ENCODE assay signal across 8 cellular contexts in genomic region chr19:18160792-18161690, GRCh38. TPM values are rescaled to one million over a fixed set of nuclear protein-coding genes. Genes with fewer than 3 reads are reported as not detected.
A peak's percentile ranks its signal among the peaks of the same experiment; 100 is the strongest.
DNase-seq lines count a peak whose midpoint lies in the region; ATAC-seq, FAIRE-seq and TF ChIP-seq lines count a peak whose summit lies in the region.

No MANE protein-coding gene starts in this region.

- CTCF ChIA-PET in A549 (lab: Yijun Ruan, JAX): interaction anchor here (0.5 to 2.4 kb wide), 21 partner anchors 9 to 418 kb away, joined by 3 to 20 read pairs (median 4); no protein-coding TSS in a partner anchor

- no peak for FAIRE-seq in A549 (lab: Jason Lieb, UNC)

- H3K27me3 ChIP-seq in Peyer's patch: no peaks in the 10 kb centered on the region
- no peaks in the 10 kb centered on the region for H3K27me3 ChIP-seq in gastroesophageal sphincter
- no peaks in the 10 kb centered on the region for H3K27me3 ChIP-seq in ovary
- no peaks in the 10 kb centered on the region for H3K27me3 ChIP-seq in thyroid gland

- DNase-seq in A549 (ENCODE audit: low read depth in 1 of 2, low spot score in 1 of 2): peak; percentile 57 to 62
- peak; percentile 95 for DNase-seq in GM13976 (ENCODE audit: low spot score)
- DNase-seq in Peyer's patch: peak; percentile 77 to 89 (median 87)
- peak; percentile 72 for DNase-seq in activated gamma-delta T cell (lab: John Stamatoyannopoulos, UW)
- DNase-seq in ovary: peak; percentile 66 to 86 (median 80)
- peak; percentile 63 to 74 for DNase-seq in thyroid gland

- 0% methylated on average over 5 of the region's 79 CpGs for WGBS in A549 (ENCODE audit: missing lambda C conversion rate)
- WGBS in gastroesophageal sphincter (ENCODE audit: low coverage in 1 of 2), 2 donors: 0% methylated on average over 2 of the region's 79 CpGs; no CpG with 5 or more reads in 1 of the 2 donors
- WGBS in ovary, 3 donors: 6 to 15% (median 10%) methylated on average over 19 to 79 of the region's 79 CpGs
- 42 to 59% methylated on average over 18 to 28 of the region's 79 CpGs for WGBS in thyroid gland, 2 donors

- intact Hi-C loops in ovary (cut with DNase I): loop anchor here in 2 of 4 donors (5.0 to 10.0 kb wide), 2 partner anchors 44 to 46 kb away; no protein-coding TSS in a partner anchor
- intact Hi-C loops in thyroid gland (cut with DNase I): loop anchor here (5.0 kb wide), 2 partner anchors 41 to 44 kb away; partner anchors contain the start of gene RAB3A

- H3K4me2 ChIP-seq in A549: peak overlapping the region; percentile 96

- TF ChIP-seq RAD21 in A549 (conservative IDR thresholded peaks at IDR 0.05 in 1 of 2, IDR thresholded peaks at IDR 0.05 in 1 of 2): no peak; a peak in 1 of 5 replicates

- H3K4me1 ChIP-seq in A549 (peaks cover 22% of the 10 kb centered on the region), Peyer's patch (peaks cover 7 to 32% (median 13%) of the 10 kb centered on the region in 4 donors), gastroesophageal sphincter (peaks cover 0 to 47% (median 24%) of the 10 kb centered on the region in 3 donors), ovary (ENCODE audit: insufficient read depth) (peaks cover 17% of the 10 kb centered on the region), thyroid gland (peaks cover 22 to 32% of the 10 kb centered on the region in 2 donors)

- ATAC-seq in A549 (peak; percentile 80 to 83), HG03103 (IDR thresholded peaks at IDR 0.05; ENCODE audit: low read depth, unreplicated experiment) (peak; percentile 44), gastroesophageal sphincter (peak; percentile 89)

- in situ Hi-C loops in GM13976 (cut with MboI; ENCODE audit: low sequenced_read_pairs, unreplicated experiment): no loop called here

- H3K4me3 ChIP-seq in A549 (peak overlapping the region; percentile 42), Peyer's patch (peak overlapping the region; percentile 43 to 56 (median 52)), gastroesophageal sphincter (peak overlapping the region; percentile 28 to 55), ovary (peak overlapping the region; percentile 37), thyroid gland (replicated peaks in 1 of 3) (no peak overlapping the region)

- POLR2A ChIA-PET in A549 (lab: Yijun Ruan, JAX): interaction anchor here (0.8 kb wide), 1 partner anchor 9 kb away, joined by 3 read pairs; no protein-coding TSS in a partner anchor

- TF ChIP-seq POLR2A in A549 (IDR thresholded peaks at IDR 0.05; ENCODE audit: low read length): peak; percentile 37
- no peak for TF ChIP-seq POLR2A in Peyer's patch (IDR thresholded peaks at IDR 0.05)
- no peak for TF ChIP-seq POLR2A in gastroesophageal sphincter (IDR thresholded peaks at IDR 0.05)
- no peak for TF ChIP-seq POLR2A in ovary (IDR thresholded peaks at IDR 0.05)
- peak in 1 of 2 donors; percentile 17 for TF ChIP-seq POLR2A in thyroid gland (IDR thresholded peaks at IDR 0.05)

- TF ChIP-seq EP300 in A549 (IDR thresholded peaks at IDR 0.05): no peak
- TF ChIP-seq EP300 in gastroesophageal sphincter (IDR thresholded peaks at IDR 0.05): no peak
- TF ChIP-seq EP300 in ovary (IDR thresholded peaks at IDR 0.05): no peak

- H3K36me3 ChIP-seq in Peyer's patch: peaks cover 0 to 33% (median 0%) of the 10 kb centered on the region in 3 donors
- peaks cover 0 to 45% of the 10 kb centered on the region in 2 donors for H3K36me3 ChIP-seq in gastroesophageal sphincter
- H3K36me3 ChIP-seq in ovary: no peaks in the 10 kb centered on the region
- peaks cover 14 to 28% of the 10 kb centered on the region in 2 donors for H3K36me3 ChIP-seq in thyroid gland

- H3K27ac ChIP-seq in A549: peak overlapping the region; percentile 91 to 96
- H3K27ac ChIP-seq in Peyer's patch: peak overlapping the region; percentile 64 to 78 (median 74)
- H3K27ac ChIP-seq in gastroesophageal sphincter: peak overlapping the region; percentile 40 to 85 (median 85)
- peak overlapping the region; percentile 39 to 69 for H3K27ac ChIP-seq in ovary
- H3K27ac ChIP-seq in thyroid gland: peak overlapping the region; percentile 32 to 66 (median 45)

- peak; percentile 91 for TF ChIP-seq CTCF in A549 (IDR thresholded peaks at IDR 0.05)
- TF ChIP-seq CTCF in GM13976 (IDR thresholded peaks at IDR 0.05; ENCODE audit: borderline replicate concordance, control extremely low read depth, extremely low read depth, insufficient read depth, missing control alignments): peak; percentile 100
- peak; percentile 64 to 93 (median 79) for TF ChIP-seq CTCF in Peyer's patch (IDR thresholded peaks at IDR 0.05)
- TF ChIP-seq CTCF in gastroesophageal sphincter (IDR thresholded peaks at IDR 0.05): peak in 3 of 4 experiments; percentile 70 to 79 (median 74)
- TF ChIP-seq CTCF in ovary (IDR thresholded peaks at IDR 0.05): peak; percentile 30 to 82 (median 64)
- peak in 4 of 6 experiments; percentile 20 to 99 (median 76) for TF ChIP-seq CTCF in thyroid gland (IDR thresholded peaks at IDR 0.05)

- H3K9me3 ChIP-seq in A549 (no peaks in the 10 kb centered on the region), Peyer's patch (no peaks in the 10 kb centered on the region), gastroesophageal sphincter (no peaks in the 10 kb centered on the region), ovary (no peaks in the 10 kb centered on the region), thyroid gland (no peaks in the 10 kb centered on the region)

TF ChIP-seq in A549, 52 proteins besides CTCF, POLR2A, EP300 and RAD21 (continues in another document):
- TF ChIP-seq CHD4 (IDR thresholded peaks at IDR 0.05; ENCODE audit: borderline replicate concordance) (no peak), SMC3 (IDR thresholded peaks at IDR 0.05) (peak; percentile 51), KDM5A (IDR thresholded peaks at IDR 0.05) (no peak), HDAC2 (IDR thresholded peaks at IDR 0.05) (no peak), KDM1A (IDR thresholded peaks at IDR 0.05; ENCODE audit: low read depth) (no peak), ELK1 (IDR thresholded peaks at IDR 0.05; ENCODE audit: low read depth, low read length) (no peak), RNF2 (IDR thresholded peaks at IDR 0.05; ENCODE audit: borderline replicate concordance, low read depth) (no peak), TFCP2L1 (CRISPR knock-in tag; IDR thresholded peaks at IDR 0.05) (no peak), POLR2AphosphoS2 (conservative IDR thresholded peaks at IDR 0.05; ENCODE audit: low read length) (no peak), FOXS1 (CRISPR knock-in tag; IDR thresholded peaks at IDR 0.05) (no peak)

RNA-seq across cellular contexts. Expression of gene PIK3R2, which starts 8.1 kb away (rescaled TPM):
- polyA plus RNA-seq in A549 (2011; rRNA removed): 5.3 and 6.7 TPM in 2 replicates
- 8.3 and 12.6 TPM in 2 replicates for polyA plus RNA-seq in A549 (2012; cell fraction: cytosol; rRNA removed)
- 13.9 and 20.4 TPM in 2 replicates for polyA plus RNA-seq in A549 (2012; cell fraction: nucleus; rRNA removed)
- polyA plus RNA-seq in A549 (2017; fragmentation: RNase III; extraction: RNeasy Plus Mini Kit Qiagen cat#74134 plus additional on column Dnase treatment): 8.3 to 12.4 TPM (median 9.3 TPM) in 3 replicates
- polyA minus RNA-seq in A549 (2011; rRNA and poly(A)+ RNA removed): 4.8 and 7.7 TPM in 2 replicates
- total RNA-seq in Peyer's patch: 10 to 100 TPM; 19.7 to 45.4 (median 28.2) TPM
- total RNA-seq in gastroesophageal sphincter: 10 to 100 TPM in 3 of 4 donors, 1 to 10 TPM in 1; 5.3 to 30.1 (median 22.7) TPM
- 10 to 100 TPM; 16.5 to 63.2 (median 48.9) TPM for total RNA-seq in ovary
- polyA plus RNA-seq in ovary: 10 to 100 TPM; 12.8 to 13.6 TPM
- 10 to 100 TPM; 14.4 to 33.0 (median 19.8) TPM for total RNA-seq in thyroid gland

RNA-seq across cellular contexts. Expression of gene IFI30, which starts 12.6 kb away (rescaled TPM):
- 11.2 and 12.3 TPM in 2 replicates for polyA plus RNA-seq in A549 (2011; rRNA removed)
- polyA plus RNA-seq in A549 (2012; cell fraction: cytosol; rRNA removed): 18.6 and 19.4 TPM in 2 replicates
- 25.4 and 27.4 TPM in 2 replicates for polyA plus RNA-seq in A549 (2012; cell fraction: nucleus; rRNA removed)
- polyA plus RNA-seq in A549 (2017; fragmentation: RNase III; extraction: RNeasy Plus Mini Kit Qiagen cat#74134 plus additional on column Dnase treatment): 13.5 to 19.8 TPM (median 16.8 TPM) in 3 replicates
- polyA minus RNA-seq in A549 (2011; rRNA and poly(A)+ RNA removed): 11.9 and 12.8 TPM in 2 replicates
- total RNA-seq in Peyer's patch: 100 to 1,000 TPM in 1 of 4 donors, 10 to 100 TPM in 3; 54.9 to 109 (median 60.7) TPM
- total RNA-seq in gastroesophageal sphincter: 10 to 100 TPM in 3 of 4 donors, 1 to 10 TPM in 1; 4.4 to 79.6 (median 40.8) TPM
- 10 to 100 TPM; 10.1 to 70.9 (median 16.1) TPM for total RNA-seq in ovary
- polyA plus RNA-seq in ovary: 10 to 100 TPM; 21.8 to 34.4 TPM
- total RNA-seq in thyroid gland: 10 to 100 TPM; 36.3 to 58.4 (median 40.1) TPM

RNA-seq across cellular contexts. Expression of gene MPV17L2, which starts 32.0 kb away (rescaled TPM):
- polyA plus RNA-seq in A549 (2011; rRNA removed) (8.3 and 11.4 TPM in 2 replicates), A549 (2017; fragmentation: RNase III; extraction: RNeasy Plus Mini Kit Qiagen cat#74134 plus additional on column Dnase treatment) (12.2 to 13.9 TPM (median 12.3 TPM) in 3 replicates), ovary (10 to 100 TPM in 1 of 2 donors, 1 to 10 TPM in 1; 3.5 to 12.0 TPM)
- 21.3 and 27.1 TPM in 2 replicates for polyA plus RNA-seq in A549 (2012; cell fraction: cytosol; rRNA removed)
- 11.6 and 15.3 TPM in 2 replicates for polyA plus RNA-seq in A549 (2012; cell fraction: nucleus; rRNA removed)
- 11.7 and 13.5 TPM in 2 replicates for polyA minus RNA-seq in A549 (2011; rRNA and poly(A)+ RNA removed)
- total RNA-seq in Peyer's patch (10 to 100 TPM in 3 of 4 donors, 1 to 10 TPM in 1; 4.1 to 19.6 (median 16.0) TPM), gastroesophageal sphincter (10 to 100 TPM; 13.8 to 30.7 (median 22.4) TPM), ovary (10 to 100 TPM in 2 of 7 donors, 1 to 10 TPM in 5; 6.9 to 15.2 (median 8.6) TPM), thyroid gland (10 to 100 TPM in 3 of 4 donors, 1 to 10 TPM in 1; 4.7 to 57.7 (median 29.3) TPM)

RNA-seq across cellular contexts. Expression of gene RAB3A, which starts 42.8 kb away (rescaled TPM):
- 0.39 and 1.0 TPM in 2 replicates for polyA plus RNA-seq in A549 (2011; rRNA removed)
- polyA plus RNA-seq in A549 (2012; cell fraction: cytosol; rRNA removed): 1.8 and 2.2 TPM in 2 replicates
- polyA plus RNA-seq in A549 (2012; cell fraction: nucleus; rRNA removed): 1.5 and 2.9 TPM in 2 replicates
- polyA plus RNA-seq in A549 (2017; fragmentation: RNase III; extraction: RNeasy Plus Mini Kit Qiagen cat#74134 plus additional on column Dnase treatment): 1.0 to 1.6 TPM (median 1.4 TPM) in 3 replicates
- 4.0 and 4.3 TPM in 2 replicates for polyA minus RNA-seq in A549 (2011; rRNA and poly(A)+ RNA removed)
- total RNA-seq in Peyer's patch: 1 to 10 TPM in 3 of 4 donors, not detected in 1; 6.1 to 9.5 (median 8.3) TPM
- 1 to 10 TPM in 3 of 4 donors, under 1 TPM in 1; 0.92 to 3.8 (median 1.6) TPM for total RNA-seq in gastroesophageal sphincter
- 10 to 100 TPM in 2 of 7 donors, 1 to 10 TPM in 5; 1.9 to 32.9 (median 9.0) TPM for total RNA-seq in ovary
- 1 to 10 TPM; 5.5 to 7.9 TPM for polyA plus RNA-seq in ovary
- total RNA-seq in thyroid gland: 1 to 10 TPM in 2 of 4 donors, under 1 TPM in 1, not detected in 1; 0.40 to 2.5 (median 2.0) TPM

Comparison
In these comparisons a context has a peak if more than half of its experiments do, and no peak if none do; other contexts are left out.
1. H3K4me3 ChIP-seq: peak in A549 (single experiment), Peyer's patch (4 of 4), gastroesophageal sphincter (2 of 2) and ovary (single experiment); none in thyroid gland (0 of 3).
2. Peak in every context shown above with its lines, with median percentiles within 50 percentile points of each other: ATAC-seq, DNase-seq, H3K27ac ChIP-seq and CTCF ChIP-seq.